1 cellular context compared by ENCODE assay signal in genomic region chr7:123936388-123936787, GRCh38.
TF ChIP-seq lines count a peak whose summit lies in the region.

No MANE protein-coding gene starts in this region.

TF ChIP-seq in SK-N-SH, 30 proteins besides CTCF, POLR2A, EP300 and RAD21 (continued from another document):
- TF ChIP-seq USF1 (IDR thresholded peaks at IDR 0.05; ENCODE audit: borderline replicate concordance, low read depth) (no peak), RCOR1 (IDR thresholded peaks at IDR 0.05; ENCODE audit: low read length) (no peak), REST (IDR thresholded peaks at IDR 0.05; ENCODE audit: low read depth, low read length) (no peak), MXI1 (IDR thresholded peaks at IDR 0.05; ENCODE audit: low read depth, low read length) (no peak), TEAD4 (IDR thresholded peaks at IDR 0.05; ENCODE audit: borderline replicate concordance, insufficient read depth) (no peak), CHD2 (IDR thresholded peaks at IDR 0.05; ENCODE audit: low read length, partially characterized antibody) (no peak), FOXM1 (IDR thresholded peaks at IDR 0.05; ENCODE audit: low read depth) (no peak), IRF3 (IDR thresholded peaks at IDR 0.05; ENCODE audit: low read depth, low read length) (no peak), POLR2AphosphoS5 (IDR thresholded peaks at IDR 0.05; ENCODE audit: low read depth, low read length) (no peak), NFIC (IDR thresholded peaks at IDR 0.05; ENCODE audit: borderline replicate concordance) (no peak), GATA2 (CRISPR knock-in tag; IDR thresholded peaks at IDR 0.05) (no peak), NRF1 (IDR thresholded peaks at IDR 0.05; ENCODE audit: low read depth, low read length) (no peak)
- TF ChIP-seq, protein P1, sequence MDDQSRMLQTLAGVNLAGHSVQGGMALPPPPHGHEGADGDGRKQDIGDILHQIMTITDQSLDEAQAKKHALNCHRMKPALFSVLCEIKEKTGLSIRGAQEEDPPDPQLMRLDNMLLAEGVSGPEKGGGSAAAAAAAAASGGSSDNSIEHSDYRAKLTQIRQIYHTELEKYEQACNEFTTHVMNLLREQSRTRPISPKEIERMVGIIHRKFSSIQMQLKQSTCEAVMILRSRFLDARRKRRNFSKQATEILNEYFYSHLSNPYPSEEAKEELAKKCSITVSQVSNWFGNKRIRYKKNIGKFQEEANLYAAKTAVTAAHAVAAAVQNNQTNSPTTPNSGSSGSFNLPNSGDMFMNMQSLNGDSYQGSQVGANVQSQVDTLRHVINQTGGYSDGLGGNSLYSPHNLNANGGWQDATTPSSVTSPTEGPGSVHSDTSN (IDR thresholded peaks at IDR 0.05): no peak
- TF ChIP-seq, protein P2, sequence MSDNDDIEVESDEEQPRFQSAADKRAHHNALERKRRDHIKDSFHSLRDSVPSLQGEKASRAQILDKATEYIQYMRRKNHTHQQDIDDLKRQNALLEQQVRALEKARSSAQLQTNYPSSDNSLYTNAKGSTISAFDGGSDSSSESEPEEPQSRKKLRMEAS (IDR thresholded peaks at IDR 0.05; ENCODE audit: low read depth): no peak
